ENCODE assay signal across 8 cellular contexts in the genomic region with DNA sequence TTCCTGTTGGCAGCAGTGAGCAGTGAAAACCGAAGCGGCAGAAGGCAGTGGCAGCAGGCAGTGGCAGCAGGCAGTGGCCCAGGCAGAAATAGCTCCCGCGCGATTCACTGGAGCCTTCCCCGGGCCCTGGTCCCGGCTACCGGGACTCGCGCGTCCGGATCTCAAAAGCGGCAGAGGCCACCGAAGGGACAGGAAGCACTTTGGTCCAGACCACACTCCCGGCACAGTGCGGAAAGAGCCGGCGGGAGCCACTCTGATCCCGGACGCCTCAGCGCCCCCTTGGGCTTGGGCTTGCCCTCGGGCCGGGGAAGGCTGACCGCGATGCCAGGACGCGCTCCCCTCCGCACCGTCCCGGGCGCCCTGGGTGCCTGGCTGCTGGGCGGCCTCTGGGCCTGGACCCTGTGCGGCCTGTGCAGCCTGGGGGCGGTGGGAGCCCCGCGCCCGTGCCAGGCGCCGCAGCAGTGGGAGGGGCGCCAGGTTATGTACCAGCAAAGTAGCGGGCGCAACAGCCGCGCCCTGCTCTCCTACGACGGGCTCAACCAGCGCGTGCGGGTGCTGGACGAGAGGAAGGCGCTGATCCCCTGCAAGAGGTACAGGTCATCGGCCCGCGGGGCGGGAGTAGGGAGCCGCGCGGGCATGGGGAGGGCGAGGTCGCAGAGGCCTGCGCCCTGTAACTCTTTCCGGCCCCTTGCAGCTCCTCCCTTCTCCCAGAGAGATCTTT. TPM values are rescaled to one million over a fixed set of nuclear protein-coding genes. Genes with fewer than 3 reads are reported as not detected.
DNase-seq lines count a peak whose midpoint lies in the region; ATAC-seq and FAIRE-seq lines count a peak whose summit lies in the region.

EPDR1 (plus strand) TSS at position 22 of the 721 bp plus-strand sequence; CDS start at position 322, 300 bp downstream.

- ATAC-seq in HG03066 (IDR thresholded peaks at IDR 0.05; ENCODE audit: low read depth, unreplicated experiment), result peak; percentile 36
- peak; percentile 67 for ATAC-seq in activated naive CD8-positive, alpha-beta T cell treated with anti-CD3 and anti-CD28 coated beads, Interleukin-2, amount 50 U/mL, for 24 hours
- peak; percentile 77 for ATAC-seq in left ventricle myocardium superior

- peak; percentile 50 for DNase-seq in AG20443 (ENCODE audit: low spot score)
- no peak for DNase-seq in GM18507 (ENCODE audit: extremely low spot score, insufficient read length, low read depth)
- DNase-seq in NCI-H446 treated with DMSO at 0.1 percent for 48 hours (lab: John Stamatoyannopoulos, UW), result peak; percentile 73
- DNase-seq in activated naive CD8-positive, alpha-beta T cell treated with anti-CD3 and anti-CD28 coated beads, Interleukin-2, amount 50 U/mL, for 24 hours, result peak; percentile 34
- DNase-seq in left ventricle myocardium superior, result peak; percentile 75
- peak; percentile 43 to 94 (median 68) for DNase-seq in posterior cingulate gyrus
- no peak for DNase-seq in HuH-7.5 (ENCODE audit: low spot score)

- no peaks in the 10 kb centered on the region for H3K36me3 Mint-ChIP-seq in activated naive CD8-positive, alpha-beta T cell treated with anti-CD3 and anti-CD28 coated beads, Interleukin-2, amount 50 U/mL, for 24 hours (ENCODE audit: low read depth)

- H3K4me3 Mint-ChIP-seq in activated naive CD8-positive, alpha-beta T cell treated with anti-CD3 and anti-CD28 coated beads, Interleukin-2, amount 50 U/mL, for 24 hours, result peak within 1 kb of the TSS; percentile 73

- intact Hi-C loops in left ventricle myocardium superior (cut with micrococcal nuclease), result no loop called here
- intact Hi-C loops in posterior cingulate gyrus (cut with DNase I), result no loop called here

- peaks cover 53% of the 10 kb centered on the region for H3K27me3 Mint-ChIP-seq in activated naive CD8-positive, alpha-beta T cell treated with anti-CD3 and anti-CD28 coated beads, Interleukin-2, amount 50 U/mL, for 24 hours

- FAIRE-seq in GM18507 (lab: Jason Lieb, UNC), result peak; percentile 71

- peaks cover 20% of the 10 kb centered on the region for H3K4me1 Mint-ChIP-seq in activated naive CD8-positive, alpha-beta T cell treated with anti-CD3 and anti-CD28 coated beads, Interleukin-2, amount 50 U/mL, for 24 hours

- H3K27ac Mint-ChIP-seq in activated naive CD8-positive, alpha-beta T cell treated with anti-CD3 and anti-CD28 coated beads, Interleukin-2, amount 50 U/mL, for 24 hours, result no peak within 1 kb of the TSS

- H3K9me3 Mint-ChIP-seq in activated naive CD8-positive, alpha-beta T cell treated with anti-CD3 and anti-CD28 coated beads, Interleukin-2, amount 50 U/mL, for 24 hours, result no peaks in the 10 kb centered on the region

RNA-seq across cellular contexts. Expression of gene EPDR1, which starts in this region (rescaled TPM):
- total RNA-seq in left ventricle myocardium superior, result 36.7 TPM

Comparison
In these comparisons a context has a peak if more than half of its experiments do, and no peak if none do; other contexts are left out.
1. DNase-seq: peak in AG20443 (single experiment), NCI-H446 treated with DMSO at 0.1 percent for 48 hours (single experiment), activated naive CD8-positive, alpha-beta T cell treated with anti-CD3 and anti-CD28 coated beads, Interleukin-2, amount 50 U/mL, for 24 hours (single experiment), left ventricle myocardium superior (single experiment) and posterior cingulate gyrus (10 of 10); none in GM18507 (single experiment) and HuH-7.5 (single experiment).
2. Peak in every context shown above with its lines, with median percentiles within 50 percentile points of each other: ATAC-seq.